Comparison of ENCODE assay signal across 23 cellular contexts in genomic region chr10:56212951-56213350, GRCh38.
"Had no signal": no experiment of that assay in that cellular context is flagged by ENCODE, and none has a peak within 500 bp of the region (broad histone marks: within the 10 kb centered on the region; RNA-seq: fewer than 3 reads in every experiment).

No MANE protein-coding gene starts in this region.

- H3K27ac ChIP-seq: esophagus squamous epithelium, neural progenitor cell, prostate gland, sigmoid colon, suprapubic skin, transverse colon had no signal

- DNase-seq: cortex of kidney; effector memory CD8-positive, alpha-beta T cell; erythroblast; esophagus squamous epithelium; hypothalamus; immature natural killer cell; islet precursor cell; kidney glomerular epithelial cell; left ventricle myocardium superior; midbrain; naive thymus-derived CD4-positive, alpha-beta T cell; nucleus accumbens; sigmoid colon; stimulated activated naive B cell treated with anti-CD40 and anti-IgM and Interleukin-4, amounts not matched to agents 10 μg/mL and 1 μg/mL and 100 μg/mL, for 72 hours; transverse colon had no signal

- H3K9me3 Mint-ChIP-seq: nephron, neural progenitor cell had no signal

- H3K4me3 ChIP-seq: esophagus squamous epithelium, lung, neural progenitor cell, prostate gland, sigmoid colon, suprapubic skin, transverse colon had no signal

- H2AFZ ChIP-seq: neural progenitor cell had no signal

- H3K9me3 ChIP-seq: esophagus squamous epithelium, prostate gland, sigmoid colon, suprapubic skin had no signal

- H3K4me1 Mint-ChIP-seq: immature natural killer cell; naive thymus-derived CD4-positive, alpha-beta T cell; nephron; neural progenitor cell; stimulated activated naive B cell treated with anti-CD40 and anti-IgM and Interleukin-4, amounts not matched to agents 10 μg/mL and 1 μg/mL and 100 μg/mL, for 72 hours had no signal

- H3K9ac ChIP-seq: neural progenitor cell had no signal

- H3K36me3 ChIP-seq: esophagus squamous epithelium, neural progenitor cell, prostate gland, sigmoid colon, suprapubic skin, transverse colon had no signal

- H3K27me3 ChIP-seq: esophagus squamous epithelium, neural progenitor cell, sigmoid colon, suprapubic skin, transverse colon had no signal

- H3K4me1 ChIP-seq: esophagus squamous epithelium, neural progenitor cell, prostate gland, sigmoid colon, suprapubic skin, transverse colon had no signal

- H3K36me3 Mint-ChIP-seq: immature natural killer cell; memory B cell; naive thymus-derived CD4-positive, alpha-beta T cell; neural progenitor cell; stimulated activated naive B cell treated with anti-CD40 and anti-IgM and Interleukin-4, amounts not matched to agents 10 μg/mL and 1 μg/mL and 100 μg/mL, for 72 hours had no signal

- H3K4me2 ChIP-seq: neural progenitor cell had no signal

- H3K27ac Mint-ChIP-seq: effector memory CD8-positive, alpha-beta T cell; immature natural killer cell; memory B cell; nephron; neural progenitor cell; stimulated activated naive B cell treated with anti-CD40 and anti-IgM and Interleukin-4, amounts not matched to agents 10 μg/mL and 1 μg/mL and 100 μg/mL, for 72 hours; stimulated activated naive CD8-positive, alpha-beta T cell treated with anti-CD3 and anti-CD28 coated beads, Interleukin-15, Interleukin-2, amounts not matched to agents 100 ng/mL and 50 ng/mL, for 24 hours had no signal

- H3K4me3 Mint-ChIP-seq: effector memory CD8-positive, alpha-beta T cell; immature natural killer cell; memory B cell; naive thymus-derived CD4-positive, alpha-beta T cell; nephron; neural progenitor cell; stimulated activated naive B cell treated with anti-CD40 and anti-IgM and Interleukin-4, amounts not matched to agents 10 μg/mL and 1 μg/mL and 100 μg/mL, for 72 hours; stimulated activated naive CD8-positive, alpha-beta T cell treated with anti-CD3 and anti-CD28 coated beads, Interleukin-15, Interleukin-2, amounts not matched to agents 100 ng/mL and 50 ng/mL, for 24 hours had no signal

- ATAC-seq: effector memory CD8-positive, alpha-beta T cell; left ventricle myocardium superior; naive thymus-derived CD4-positive, alpha-beta T cell; right cardiac atrium; stimulated activated naive B cell treated with anti-CD40 and anti-IgM and Interleukin-4, amounts not matched to agents 10 μg/mL and 1 μg/mL and 100 μg/mL, for 72 hours had no signal

- H3K27me3 Mint-ChIP-seq: effector memory CD8-positive, alpha-beta T cell; memory B cell; naive thymus-derived CD4-positive, alpha-beta T cell; stimulated activated naive B cell treated with anti-CD40 and anti-IgM and Interleukin-4, amounts not matched to agents 10 μg/mL and 1 μg/mL and 100 μg/mL, for 72 hours; stimulated activated naive CD8-positive, alpha-beta T cell treated with anti-CD3 and anti-CD28 coated beads, Interleukin-15, Interleukin-2, amounts not matched to agents 100 ng/mL and 50 ng/mL, for 24 hours had no signal
